Comparison of ENCODE assay signal across 12 cellular contexts in the genomic region with DNA sequence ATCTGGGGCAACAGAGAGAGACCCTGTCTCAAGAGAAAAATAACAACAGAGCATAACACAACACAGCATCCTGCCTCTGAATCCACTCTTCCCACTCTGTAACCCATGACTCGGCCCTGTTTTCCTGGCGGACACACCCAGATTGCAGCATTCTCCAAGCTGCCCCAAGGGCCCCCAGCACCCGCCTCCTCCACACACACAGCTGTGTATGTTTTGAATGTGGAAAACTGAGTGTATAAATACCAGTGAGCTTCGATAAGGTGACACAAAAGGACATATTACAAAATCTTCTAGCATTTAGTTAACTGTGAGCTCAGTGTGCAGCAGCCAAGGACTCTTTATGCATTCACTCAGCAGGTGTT. TPM values are rescaled to one million over a fixed set of nuclear protein-coding genes. Genes with fewer than 3 reads are reported as not detected.
DNase-seq lines count a peak whose midpoint lies in the region; ATAC-seq and TF ChIP-seq lines count a peak whose summit lies in the region.
"Had no signal": no experiment of that assay in that cellular context is flagged by ENCODE, and none has a peak within 500 bp of the region (broad histone marks: within the 10 kb centered on the region; RNA-seq: fewer than 3 reads in every experiment).

No MANE protein-coding gene starts in this region.

- H2BK12ac ChIP-seq in mesenchymal stem cell (ENCODE audit: low read length in 2 of 2) = no peak overlapping the region

- peak overlapping the region; percentile 14 for H4K8ac ChIP-seq in mesenchymal stem cell (ENCODE audit: low read length)

- no peak overlapping the region for H3K4me3 ChIP-seq in epithelial cell of esophagus (ENCODE audit: low read length)
- peak overlapping the region in 1 of 2 experiments; percentile 38 for H3K4me3 ChIP-seq in mesenchymal stem cell (ENCODE audit: insufficient read depth in 1 of 2, low read depth in 1 of 2, low read length in 2 of 2)
- H3K4me3 ChIP-seq in aorta (ENCODE audit: low read length in 2 of 2) = no peak overlapping the region
- H3K4me3 ChIP-seq: SJCRH30 had no signal

- H3K9me3 Mint-ChIP-seq in activated naive CD4-positive, alpha-beta T cell treated with anti-CD3 and anti-CD28 coated beads, Interleukin-2, amount 50 U/mL, for 24 hours = no peaks in the 10 kb centered on the region
- H3K9me3 Mint-ChIP-seq in activated naive CD4-positive, alpha-beta T cell treated with anti-CD3 and anti-CD28 coated beads, Interleukin-2, amount 10 ng/mL, durations not matched to agents 7 days and 5 days = no peaks in the 10 kb centered on the region

- H3K79me1 ChIP-seq in mesenchymal stem cell (replicated peaks; ENCODE audit: low read length, poor library complexity, severe bottlenecking) = peaks cover 36% of the 10 kb centered on the region

- H2BK5ac ChIP-seq in mesenchymal stem cell (ENCODE audit: low read depth, low read length, poor library complexity, severe bottlenecking) = no peak overlapping the region

- H3K27ac ChIP-seq in mesenchymal stem cell (ENCODE audit: low read length, poor library complexity, severe bottlenecking) = peak overlapping the region; percentile 73
- H3K27ac ChIP-seq in aorta (ENCODE audit: low read depth in 1 of 2, low read length in 2 of 2) = no peak overlapping the region
- H3K27ac ChIP-seq: SJCRH30 had no signal

- peak overlapping the region; percentile 30 for H2AK5ac ChIP-seq in mesenchymal stem cell (ENCODE audit: low read length, severe bottlenecking)

- DNase-seq in activated naive CD4-positive, alpha-beta T cell treated with anti-CD3 and anti-CD28 coated beads, Interleukin-2, amount 10 ng/mL, durations not matched to agents 7 days and 5 days = no peak
- DNase-seq in epithelial cell of esophagus (ENCODE audit: low read depth) (peak; percentile 89), mesenchymal stem cell (peak; percentile 88), aorta (peak; percentile 49 to 56), iPS-NIHi11 (ENCODE audit: low spot score) (no peak), left lobe of liver (ENCODE audit: low spot score) (no peak)
- DNase-seq: 8988T; effector CD8-positive, alpha-beta T cell; stimulated activated CD8-positive, alpha-beta memory T cell treated with anti-CD3 and anti-CD28 coated beads, Interleukin-4, amount 100 ng/mL, for 48 hours had no signal

- H3K27ac Mint-ChIP-seq in activated naive CD4-positive, alpha-beta T cell treated with anti-CD3 and anti-CD28 coated beads, Interleukin-2, amount 50 U/mL, for 24 hours = peak overlapping the region; percentile 15
- no peak overlapping the region for H3K27ac Mint-ChIP-seq in activated naive CD4-positive, alpha-beta T cell treated with anti-CD3 and anti-CD28 coated beads, Interleukin-2, amount 10 ng/mL, durations not matched to agents 7 days and 5 days

- H3K36me3 ChIP-seq in mesenchymal stem cell (ENCODE audit: control insufficient read depth in 1 of 2, insufficient read depth in 2 of 2, low read depth in 1 of 2, low read length in 2 of 2) (peaks cover 4 to 19% of the 10 kb centered on the region in 2 experiments), aorta (ENCODE audit: control insufficient read depth in 1 of 2, insufficient read depth in 2 of 2, low read length in 1 of 2) (no peaks in the 10 kb centered on the region)
- H3K36me3 ChIP-seq: SJCRH30 had no signal

- no peak overlapping the region for H3K4me2 ChIP-seq in mesenchymal stem cell (ENCODE audit: low read length, poor library complexity, severe bottlenecking)

- H3K9me3 ChIP-seq in mesenchymal stem cell (ENCODE audit: control insufficient read depth, low read length) (no peaks in the 10 kb centered on the region), aorta (ENCODE audit: control insufficient read depth, low read length) (no peaks in the 10 kb centered on the region)
- H3K9me3 ChIP-seq: SJCRH30 had no signal

- WGBS in mesenchymal stem cell = 17% methylated on average over 2 of the region's 4 CpGs
- WGBS in aorta, 2 donors = 69 to 81% methylated on average over 4 of the region's 4 CpGs

- H4K91ac ChIP-seq in mesenchymal stem cell (ENCODE audit: low read length) = no peak overlapping the region

- no peak for ATAC-seq in aorta (ENCODE audit: low FRiP score)
- no peak for ATAC-seq in GM21528 (IDR thresholded peaks at IDR 0.05; ENCODE audit: low FRiP score, unreplicated experiment)
- ATAC-seq in left lobe of liver = no peak

- no peak overlapping the region for H3K18ac ChIP-seq in mesenchymal stem cell (ENCODE audit: low read depth in 1 of 2, low read length in 2 of 2)

- H3K27me3 ChIP-seq in mesenchymal stem cell (ENCODE audit: control insufficient read depth in 1 of 2, insufficient read depth in 1 of 2, low read length in 2 of 2) (no peaks in the 10 kb centered on the region), aorta (ENCODE audit: control insufficient read depth in 1 of 2, insufficient read depth in 2 of 2, low read length in 1 of 2) (no peaks in the 10 kb centered on the region)
- H3K27me3 ChIP-seq: SJCRH30 had no signal

- H3K4me1 ChIP-seq in mesenchymal stem cell (ENCODE audit: control insufficient read depth, insufficient read depth, low read depth, low read length) = peaks cover 62% of the 10 kb centered on the region
- H3K4me1 ChIP-seq in aorta (ENCODE audit: control insufficient read depth in 1 of 2, insufficient read depth in 2 of 2, low read length in 2 of 2) = no peaks in the 10 kb centered on the region

- CTCF ChIA-PET in activated naive CD4-positive, alpha-beta T cell treated with anti-CD3 and anti-CD28 coated beads, Interleukin-2, amount 10 ng/mL, durations not matched to agents 7 days and 5 days (lab: Charles Lee) = interaction anchor here (1.0 to 13.8 kb wide), 15 partner anchors 9 to 339 kb away, joined by 3 to 272 read pairs (median 5); a partner anchor contains a TSS

- peak overlapping the region; percentile 67 for H3K9ac ChIP-seq in mesenchymal stem cell (ENCODE audit: low read length)

- peaks cover 9% of the 10 kb centered on the region for H3K4me1 Mint-ChIP-seq in activated naive CD4-positive, alpha-beta T cell treated with anti-CD3 and anti-CD28 coated beads, Interleukin-2, amount 50 U/mL, for 24 hours
- H3K4me1 Mint-ChIP-seq in activated naive CD4-positive, alpha-beta T cell treated with anti-CD3 and anti-CD28 coated beads, Interleukin-2, amount 10 ng/mL, durations not matched to agents 7 days and 5 days = peaks cover 22% of the 10 kb centered on the region

- no peak overlapping the region for H3K23ac ChIP-seq in mesenchymal stem cell (ENCODE audit: low read length in 2 of 2)

- H3K4ac ChIP-seq in mesenchymal stem cell (ENCODE audit: low read depth in 1 of 2, low read length in 2 of 2) = no peak overlapping the region

- intact Hi-C loops in aorta (cut with DNase I) = loop anchor here (2.0 to 10.0 kb wide), 2 partner anchors 56 to 340 kb away; no protein-coding TSS in a partner anchor

- H3K4me3 Mint-ChIP-seq in activated naive CD4-positive, alpha-beta T cell treated with anti-CD3 and anti-CD28 coated beads, Interleukin-2, amount 50 U/mL, for 24 hours = no peak overlapping the region
- H3K4me3 Mint-ChIP-seq in activated naive CD4-positive, alpha-beta T cell treated with anti-CD3 and anti-CD28 coated beads, Interleukin-2, amount 10 ng/mL, durations not matched to agents 7 days and 5 days = no peak overlapping the region

- H2BK120ac ChIP-seq in mesenchymal stem cell (ENCODE audit: low read depth, low read length) = no peak overlapping the region

- no peaks in the 10 kb centered on the region for H3K27me3 Mint-ChIP-seq in activated naive CD4-positive, alpha-beta T cell treated with anti-CD3 and anti-CD28 coated beads, Interleukin-2, amount 50 U/mL, for 24 hours
- no peaks in the 10 kb centered on the region for H3K27me3 Mint-ChIP-seq in activated naive CD4-positive, alpha-beta T cell treated with anti-CD3 and anti-CD28 coated beads, Interleukin-2, amount 10 ng/mL, durations not matched to agents 7 days and 5 days

- no peak overlapping the region for H2AFZ ChIP-seq in mesenchymal stem cell (ENCODE audit: low read depth, low read length)

- no peak overlapping the region for H3K14ac ChIP-seq in mesenchymal stem cell (ENCODE audit: low read length in 2 of 2)

- no peaks in the 10 kb centered on the region for H3K36me3 Mint-ChIP-seq in activated naive CD4-positive, alpha-beta T cell treated with anti-CD3 and anti-CD28 coated beads, Interleukin-2, amount 50 U/mL, for 24 hours
- peaks cover 1% of the 10 kb centered on the region for H3K36me3 Mint-ChIP-seq in activated naive CD4-positive, alpha-beta T cell treated with anti-CD3 and anti-CD28 coated beads, Interleukin-2, amount 10 ng/mL, durations not matched to agents 7 days and 5 days

- H2BK15ac ChIP-seq in mesenchymal stem cell (ENCODE audit: low read depth, poor library complexity, severe bottlenecking) = no peak overlapping the region

- no peak for TF ChIP-seq CTCF in epithelial cell of esophagus (IDR thresholded peaks at IDR 0.05; ENCODE audit: insufficient read depth, low read depth, low read length, missing control alignments)

RNA-seq across cellular contexts. Expression of a gene that starts 13.0 kb away (rescaled TPM):
- 12.3 TPM for polyA plus RNA-seq in mesenchymal stem cell (2013, experiment 1 of 2)
- 12.2 TPM for polyA plus RNA-seq in mesenchymal stem cell (2013, experiment 2 of 2)
- total RNA-seq in aorta (10 to 100 TPM; 14.1 to 19.9 TPM), left lobe of liver (51.3 TPM)
- 10 to 100 TPM in 1 of 2 donors, 1 to 10 TPM in 1; 7.9 to 14.2 TPM for polyA plus RNA-seq in aorta

Comparison
In these comparisons a context has a peak if more than half of its experiments do, and no peak if none do; other contexts are left out.
1. DNase-seq: peak in epithelial cell of esophagus (single experiment), mesenchymal stem cell (single experiment) and aorta (2 of 2); none in activated naive CD4-positive, alpha-beta T cell treated with anti-CD3 and anti-CD28 coated beads, Interleukin-2, amount 10 ng/mL, durations not matched to agents 7 days and 5 days (single experiment), iPS-NIHi11 (single experiment) and left lobe of liver (single experiment).